In genomic region chr3:14988988-14989394, GRCh38 we compare ENCODE assay signal across 8 cellular contexts. TPM values are rescaled to one million over a fixed set of nuclear protein-coding genes. Genes with fewer than 3 reads are reported as not detected.
DNase-seq lines count a peak whose midpoint lies in the region; ATAC-seq, FAIRE-seq and TF ChIP-seq lines count a peak whose summit lies in the region.

No MANE protein-coding gene starts in this region.

- no peak for TF ChIP-seq RAD21 in A549 (conservative IDR thresholded peaks at IDR 0.05 in 1 of 2, IDR thresholded peaks at IDR 0.05 in 1 of 2)

- H3K4me3 ChIP-seq in A549, result no peak overlapping the region

- no peak overlapping the region for H3K4me2 ChIP-seq in A549

- no peak for FAIRE-seq in A549 (lab: Jason Lieb, UNC)

- ATAC-seq in A549, result peak; percentile 57 to 65; a peak in 5 of 6 replicates
- ATAC-seq in GM18870 (IDR thresholded peaks at IDR 0.05; ENCODE audit: unreplicated experiment), result peak; percentile 98
- peak; percentile 98 for ATAC-seq in HG02970 (IDR thresholded peaks at IDR 0.05; ENCODE audit: low FRiP score, unreplicated experiment)
- ATAC-seq in naive B cell (ENCODE audit: low read depth in 2 of 2), result peak; percentile 98 to 99

- no peak for TF ChIP-seq POLR2A in A549 (IDR thresholded peaks at IDR 0.05; ENCODE audit: low read length)

- no peak for TF ChIP-seq CTCF in A549 (IDR thresholded peaks at IDR 0.05)

- H3K4me3 Mint-ChIP-seq in naive B cell, result peak overlapping the region in 6 of 8 donors; percentile 18 to 76 (median 53)

- CTCF ChIA-PET in A549 (lab: Yijun Ruan, JAX), result no interaction called here

- POLR2A ChIA-PET in A549 (lab: Yijun Ruan, JAX), result no interaction called here

- WGBS in A549 (ENCODE audit: missing lambda C conversion rate), result 97% methylated on average over 3 of the region's 3 CpGs

- no peak overlapping the region for H3K27ac ChIP-seq in A549

- H3K4me1 Mint-ChIP-seq in naive B cell, result peaks cover 43 to 56% (median 44%) of the 10 kb centered on the region in 3 donors

- no peaks in the 10 kb centered on the region for H3K9me3 Mint-ChIP-seq in naive B cell

- peak; percentile 19 to 22 for DNase-seq in A549 (ENCODE audit: low read depth in 1 of 2, low spot score in 1 of 2)
- peak; percentile 77 for DNase-seq in RPMI8226
- peak; percentile 72 for DNase-seq in naive B cell
- no peak for DNase-seq in activated effector memory CD4-positive, alpha-beta T cell treated with anti-CD3 and anti-CD28 coated beads, Interleukin-2, amount 50 U/mL, for 16 hours
- DNase-seq in LoVo (ENCODE audit: low spot score), result no peak
- DNase-seq in hippocampal formation (lab: John Stamatoyannopoulos, UW), result no peak

- H3K4me1 ChIP-seq in A549, result peaks cover 21% of the 10 kb centered on the region

- no peaks in the 10 kb centered on the region for H3K27me3 Mint-ChIP-seq in naive B cell

- H3K36me3 Mint-ChIP-seq in naive B cell, result no peaks in the 10 kb centered on the region

- TF ChIP-seq EP300 in A549 (IDR thresholded peaks at IDR 0.05), result no peak

- H3K27ac Mint-ChIP-seq in naive B cell, result peak overlapping the region; percentile 66 to 95 (median 89)

- H3K9me3 ChIP-seq in A549, result peaks cover 8% of the 10 kb centered on the region

TF ChIP-seq in A549, 52 proteins besides CTCF, POLR2A, EP300 and RAD21:
- TF ChIP-seq BCL3 (IDR thresholded peaks at IDR 0.05) (no peak), GATA3 (IDR thresholded peaks at IDR 0.05; ENCODE audit: borderline replicate concordance) (no peak), USF2 (IDR thresholded peaks at IDR 0.05) (no peak), JUN (IDR thresholded peaks at IDR 0.05) (no peak), MAZ (IDR thresholded peaks at IDR 0.05; ENCODE audit: borderline replicate concordance, low read depth, low read length) (no peak), RCOR1 (IDR thresholded peaks at IDR 0.05; ENCODE audit: low read depth, low read length) (no peak), RARB (CRISPR knock-in tag; IDR thresholded peaks at IDR 0.05) (no peak), MAFK (IDR thresholded peaks at IDR 0.05; ENCODE audit: partially characterized antibody) (no peak), PBX3 (IDR thresholded peaks at IDR 0.05) (no peak), HEYL (CRISPR knock-in tag; IDR thresholded peaks at IDR 0.05) (no peak)

RNA-seq across cellular contexts. Expression of gene NR2C2, which starts 41.6 kb away (rescaled TPM):
- polyA plus RNA-seq in A549 (2011; rRNA removed) (20.2 and 25.3 TPM in 2 replicates), A549 (2017; fragmentation: RNase III; extraction: RNeasy Plus Mini Kit Qiagen cat#74134 plus additional on column Dnase treatment) (12.5 to 14.6 TPM (median 14.2 TPM) in 3 replicates), naive B cell (ENCODE audit: low read depth in 6 of 6) (10 to 100 TPM in 5 of 6 donors, under 1 TPM in 1; 0.49 to 19.8 (median 13.1) TPM)
- 8.0 and 10.0 TPM in 2 replicates for polyA plus RNA-seq in A549 (2012; cell fraction: cytosol; rRNA removed)
- 20.1 and 20.9 TPM in 2 replicates for polyA plus RNA-seq in A549 (2012; cell fraction: nucleus; rRNA removed)
- 40.2 and 44.3 TPM in 2 replicates for polyA minus RNA-seq in A549 (2011; rRNA and poly(A)+ RNA removed)

Comparison
In these comparisons a context has a peak if more than half of its experiments do, and no peak if none do; other contexts are left out.
1. DNase-seq: peak in A549 (2 of 2), RPMI8226 (single experiment) and naive B cell (single experiment); none in activated effector memory CD4-positive, alpha-beta T cell treated with anti-CD3 and anti-CD28 coated beads, Interleukin-2, amount 50 U/mL, for 16 hours (single experiment), LoVo (single experiment) and hippocampal formation (0 of 2).
2. Peak in every context shown above with its lines, with median percentiles within 50 percentile points of each other: ATAC-seq.